ENCODE assay signal across 8 cellular contexts in genomic region chr15:90002428-90002844, GRCh38. TPM values are rescaled to one million over a fixed set of nuclear protein-coding genes. Genes with fewer than 3 reads are reported as not detected.
DNase-seq lines count a peak whose midpoint lies in the region; ATAC-seq and TF ChIP-seq lines count a peak whose summit lies in the region.

No MANE protein-coding gene starts in this region.

- peaks cover 15% of the 10 kb centered on the region for H3K36me3 Mint-ChIP-seq in Caco-2 (ENCODE audit: insufficient read depth, unreplicated experiment)
- peaks cover 0 to 12% of the 10 kb centered on the region in 2 donors for H3K36me3 Mint-ChIP-seq in activated naive CD4-positive, alpha-beta T cell treated with anti-CD3 and anti-CD28 coated beads, Interleukin-2, amount 50 U/mL, for 72 hours

- H3K9me3 ChIP-seq in Caco-2, result no peaks in the 10 kb centered on the region

- peaks cover 62% of the 10 kb centered on the region for H3K4me1 ChIP-seq in Caco-2

- no peaks in the 10 kb centered on the region for H3K27me3 Mint-ChIP-seq in Caco-2 (ENCODE audit: insufficient read depth, unreplicated experiment)

- no peaks in the 10 kb centered on the region for H3K9me3 Mint-ChIP-seq in Caco-2 (ENCODE audit: unreplicated experiment)
- no peaks in the 10 kb centered on the region for H3K9me3 Mint-ChIP-seq in activated naive CD4-positive, alpha-beta T cell treated with anti-CD3 and anti-CD28 coated beads, Interleukin-2, amount 50 U/mL, for 72 hours

- BruUV-seq in Caco-2 (replicated peaks; lab: Mats Ljungman, UMichigan), result no TSS peak

- peak overlapping the region; percentile 65 for H3K4me3 ChIP-seq in Caco-2 (ENCODE audit: low read depth, low read length)

- no peak for TF ChIP-seq CTCF in Caco-2 (IDR thresholded peaks at IDR 0.05; ENCODE audit: insufficient read depth in 1 of 2, low read depth in 1 of 2, low read length in 1 of 2, severe bottlenecking in 1 of 2, unreplicated experiment in 1 of 2)

- intact Hi-C loops in Caco-2 (cut with micrococcal nuclease; ENCODE audit: unreplicated experiment) (loop anchor here (5.0 kb wide), 1 partner anchor 75 kb away; no protein-coding TSS in a partner anchor), left cardiac atrium (cut with DNase I) (loop anchor here (5.0 to 10.0 kb wide), 2 partner anchors 70 to 72 kb away; no protein-coding TSS in a partner anchor)

- peak overlapping the region; percentile 86 for H3K4me3 Mint-ChIP-seq in Caco-2 (ENCODE audit: unreplicated experiment)

- DNase-seq in Caco-2, result peak in 1 of 2 experiments; percentile 46
- peak; percentile 6 for DNase-seq in NCI-H748 treated with DMSO at 0.1 percent for 48 hours (lab: John Stamatoyannopoulos, UW)
- DNase-seq in activated naive CD4-positive, alpha-beta T cell treated with anti-CD3 and anti-CD28 coated beads, Interleukin-2, amount 50 U/mL, for 72 hours (ENCODE audit: low spot score in 2 of 2), result peak; percentile 27 to 75
- peak; percentile 50 for DNase-seq in left cardiac atrium
- DNase-seq in renal cortical epithelial cell (ENCODE audit: low read depth), result peak; percentile 34
- DNase-seq in GM19240 (ENCODE audit: insufficient read length, low spot score), result no peak
- no peak for DNase-seq in MV-4-11 (lab: John Stamatoyannopoulos, UW)

- no peaks in the 10 kb centered on the region for H3K27me3 ChIP-seq in Caco-2 (replicated peaks; ENCODE audit: control insufficient read depth, insufficient read depth, low read length)

- H3K4me1 Mint-ChIP-seq in Caco-2 (ENCODE audit: low read depth, unreplicated experiment), result peaks cover 42% of the 10 kb centered on the region

- POLR2A ChIA-PET in Caco-2 (lab: Charles Lee), result interaction anchor here (0.7 to 1.0 kb wide), 2 partner anchors 108 to 247 kb away, joined by 3 read pairs; no protein-coding TSS in a partner anchor

- no peaks in the 10 kb centered on the region for H3K36me3 ChIP-seq in Caco-2 (ENCODE audit: control insufficient read depth, insufficient read depth, low read length)

- CTCF ChIA-PET in Caco-2 (lab: Charles Lee), result no interaction called here

- H3K27ac Mint-ChIP-seq in Caco-2 (ENCODE audit: unreplicated experiment), result peak overlapping the region; percentile 88
- peak overlapping the region; percentile 37 to 94 for H3K27ac Mint-ChIP-seq in activated naive CD4-positive, alpha-beta T cell treated with anti-CD3 and anti-CD28 coated beads, Interleukin-2, amount 50 U/mL, for 72 hours

- ATAC-seq in GM21619 (IDR thresholded peaks at IDR 0.05; ENCODE audit: unreplicated experiment) (peak; percentile 34), left cardiac atrium (peak; percentile 4 to 32)
- peak; percentile 22 to 58 for ATAC-seq in activated naive CD4-positive, alpha-beta T cell treated with anti-CD3 and anti-CD28 coated beads, Interleukin-2, amount 50 U/mL, for 72 hours

RNA-seq across cellular contexts. Expression of gene ZNF710, which starts 1.3 kb away (rescaled TPM):
- total RNA-seq in Caco-2 (2022), result 16.5 and 21.4 TPM in 2 replicates
- 10 to 100 TPM; 13.2 to 28.1 TPM for total RNA-seq in activated naive CD4-positive, alpha-beta T cell treated with anti-CD3 and anti-CD28 coated beads, Interleukin-2, amount 50 U/mL, for 72 hours
- 1 to 10 TPM; 6.7 to 7.0 TPM for total RNA-seq in left cardiac atrium
- 7.8 and 13.4 TPM in 2 replicates for total RNA-seq in renal cortical epithelial cell

Comparison
In these comparisons a context has a peak if more than half of its experiments do, and no peak if none do; other contexts are left out.
1. DNase-seq: peak in NCI-H748 treated with DMSO at 0.1 percent for 48 hours (single experiment), activated naive CD4-positive, alpha-beta T cell treated with anti-CD3 and anti-CD28 coated beads, Interleukin-2, amount 50 U/mL, for 72 hours (2 of 2), left cardiac atrium (single experiment) and renal cortical epithelial cell (single experiment); none in GM19240 (single experiment) and MV-4-11 (single experiment).
2. Peak in every context shown above with its lines, with median percentiles within 50 percentile points of each other: ATAC-seq.